8 cellular contexts compared by ENCODE assay signal in the genomic region with DNA sequence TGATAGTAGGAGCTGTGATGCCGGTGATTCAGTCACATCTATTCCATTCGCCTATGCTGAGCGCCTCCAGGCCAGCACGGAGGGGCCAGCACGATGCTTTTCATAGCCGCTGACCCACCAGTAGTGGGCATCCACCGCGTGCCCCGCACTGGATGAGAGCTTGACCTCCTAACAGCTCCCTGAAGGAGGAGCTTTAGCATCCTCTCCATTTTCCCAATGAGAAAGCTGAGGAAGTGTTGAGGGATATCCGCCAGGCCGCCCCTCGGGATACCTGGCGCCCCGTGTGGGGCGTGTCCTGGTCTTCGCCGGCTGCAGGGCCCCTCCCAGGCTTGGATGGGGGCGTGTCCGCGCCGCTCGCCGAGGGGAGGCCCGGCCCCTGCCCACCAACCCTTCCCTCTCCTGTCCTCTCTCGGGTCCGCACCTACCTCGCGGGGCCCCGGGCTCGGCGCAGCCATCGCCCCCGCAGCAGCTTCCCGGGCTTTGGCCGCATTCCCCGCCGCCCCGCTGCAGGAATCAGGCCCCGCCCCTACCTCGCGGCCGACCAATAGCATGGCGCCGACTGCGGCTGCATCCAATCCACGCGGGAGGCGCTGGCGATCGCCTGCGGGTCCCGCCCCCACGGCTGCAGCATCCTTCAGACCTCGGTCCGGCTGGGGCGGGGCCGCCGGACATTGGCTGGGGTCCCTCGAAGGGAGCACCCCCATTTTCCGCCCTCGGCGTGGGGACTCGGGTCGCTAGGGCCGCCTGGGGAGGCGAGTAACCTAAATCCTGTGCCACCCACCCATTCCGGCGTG. TPM values are rescaled to one million over a fixed set of nuclear protein-coding genes. Genes with fewer than 3 reads are reported as not detected.
DNase-seq lines count a peak whose midpoint lies in the region; ATAC-seq, FAIRE-seq and TF ChIP-seq lines count a peak whose summit lies in the region.

A gene with protein sequence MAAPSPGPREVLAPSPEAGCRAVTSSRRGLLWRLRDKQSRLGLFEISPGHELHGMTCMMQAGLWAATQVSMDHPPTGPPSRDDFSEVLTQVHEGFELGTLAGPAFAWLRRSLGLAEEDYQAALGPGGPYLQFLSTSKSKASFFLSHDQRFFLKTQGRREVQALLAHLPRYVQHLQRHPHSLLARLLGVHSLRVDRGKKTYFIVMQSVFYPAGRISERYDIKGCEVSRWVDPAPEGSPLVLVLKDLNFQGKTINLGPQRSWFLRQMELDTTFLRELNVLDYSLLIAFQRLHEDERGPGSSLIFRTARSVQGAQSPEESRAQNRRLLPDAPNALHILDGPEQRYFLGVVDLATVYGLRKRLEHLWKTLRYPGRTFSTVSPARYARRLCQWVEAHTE (minus strand): TSS at position 480 of the 794 bp plus-strand sequence. CDS start 25 bp downstream, at position 455.

- WGBS in A549 (ENCODE audit: missing lambda C conversion rate) = 3% methylated on average over 26 of the region's 68 CpGs

- ATAC-seq in A549 (peak; percentile 72 to 86), GM18499 (IDR thresholded peaks at IDR 0.05; ENCODE audit: insufficient read depth, unreplicated experiment) (peak; percentile 43), HG02884 (IDR thresholded peaks at IDR 0.05; ENCODE audit: unreplicated experiment) (peak; percentile 64)

- CTCF ChIA-PET in A549 (lab: Yijun Ruan, JAX) = interaction anchor here (0.6 to 35.7 kb wide), 8 partner anchors 9 to 195 kb away, joined by 3 to 827 read pairs (median 10); a partner anchor contains a TSS

- POLR2A ChIA-PET in A549 (lab: Yijun Ruan, JAX) = interaction anchor here (0.8 kb wide), 1 partner anchor 11 kb away, joined by 3 read pairs; no protein-coding TSS in a partner anchor

- H3K4me3 ChIP-seq in A549 = peak within 1 kb of the TSS; percentile 54

- FAIRE-seq in A549 (lab: Jason Lieb, UNC) = no peak

- H3K9me3 ChIP-seq in A549 = no peaks in the 10 kb centered on the region

- H3K4me2 ChIP-seq in A549 = peak within 1 kb of the TSS; percentile 98

- peak; percentile 13; the same call in 1 of the 2 replicates for TF ChIP-seq POLR2A in A549 (IDR thresholded peaks at IDR 0.05; ENCODE audit: low read length)

- no peak for TF ChIP-seq EP300 in A549 (IDR thresholded peaks at IDR 0.05)

- peaks cover 46% of the 10 kb centered on the region for H3K4me1 ChIP-seq in A549

- no peak for TF ChIP-seq RAD21 in A549 (conservative IDR thresholded peaks at IDR 0.05 in 1 of 2, IDR thresholded peaks at IDR 0.05 in 1 of 2)

- peak; percentile 89 to 95 for DNase-seq in A549 (ENCODE audit: low read depth in 1 of 2, low spot score in 1 of 2)
- DNase-seq in NCI-H2196 (lab: John Stamatoyannopoulos, UW; ENCODE audit: unreplicated experiment) = peak; percentile 92
- peak; percentile 45 for DNase-seq in activated CD4-positive, alpha-beta T cell treated with anti-CD3 and anti-CD28 coated beads for 1 hour
- peak; percentile 69 for DNase-seq in kidney glomerular epithelial cell (lab: John Stamatoyannopoulos, UW)
- DNase-seq in stimulated activated CD4-positive, alpha-beta T cell treated with anti-CD3 and anti-CD28 coated beads, Interleukin-15, amount 100 ng/mL, for 1 hour (ENCODE audit: low read depth in 1 of 2, low spot score in 1 of 2) = peak; percentile 56 to 63

- TF ChIP-seq CTCF in A549 (IDR thresholded peaks at IDR 0.05) = peak; percentile 10; the same call in 1 of the 3 replicates

- H3K27ac ChIP-seq in A549 (peak within 1 kb of the TSS; percentile 83 to 84), cingulate gyrus (ENCODE audit: low read depth, low read length) (peak within 1 kb of the TSS; percentile 29)

TF ChIP-seq in A549, 52 proteins besides CTCF, POLR2A, EP300 and RAD21 (continues in another document):
- TF ChIP-seq NFE2L2 (conservative IDR thresholded peaks at IDR 0.05; ENCODE audit: low read length) (no peak), KDM1A (IDR thresholded peaks at IDR 0.05; ENCODE audit: low read depth) (no peak), TP53 (CRISPR knock-in tag; IDR thresholded peaks at IDR 0.05) (peak; percentile 9; the same call in 1 of the 2 replicates), NR3C1 (IDR thresholded peaks at IDR 0.05) (no peak), CHD4 (IDR thresholded peaks at IDR 0.05; ENCODE audit: borderline replicate concordance) (no peak), JUN (IDR thresholded peaks at IDR 0.05) (peak in 1 of 2 experiments; percentile 62; a peak in 1 of 5 replicates), RCOR1 (IDR thresholded peaks at IDR 0.05; ENCODE audit: low read depth, low read length) (no peak), FOXS1 (CRISPR knock-in tag; IDR thresholded peaks at IDR 0.05) (no peak), ZFP36 (IDR thresholded peaks at IDR 0.05; ENCODE audit: borderline replicate concordance, partially characterized antibody) (no peak), CBX8 (IDR thresholded peaks at IDR 0.05) (no peak), HOXB5 (CRISPR knock-in tag; IDR thresholded peaks at IDR 0.05) (no peak), MAFK (IDR thresholded peaks at IDR 0.05; ENCODE audit: partially characterized antibody) (no peak), CBX2 (IDR thresholded peaks at IDR 0.05; ENCODE audit: borderline replicate concordance, low read depth) (no peak), ZSCAN20 (CRISPR knock-in tag; IDR thresholded peaks at IDR 0.05) (no peak)
- TF ChIP-seq, protein P1, sequence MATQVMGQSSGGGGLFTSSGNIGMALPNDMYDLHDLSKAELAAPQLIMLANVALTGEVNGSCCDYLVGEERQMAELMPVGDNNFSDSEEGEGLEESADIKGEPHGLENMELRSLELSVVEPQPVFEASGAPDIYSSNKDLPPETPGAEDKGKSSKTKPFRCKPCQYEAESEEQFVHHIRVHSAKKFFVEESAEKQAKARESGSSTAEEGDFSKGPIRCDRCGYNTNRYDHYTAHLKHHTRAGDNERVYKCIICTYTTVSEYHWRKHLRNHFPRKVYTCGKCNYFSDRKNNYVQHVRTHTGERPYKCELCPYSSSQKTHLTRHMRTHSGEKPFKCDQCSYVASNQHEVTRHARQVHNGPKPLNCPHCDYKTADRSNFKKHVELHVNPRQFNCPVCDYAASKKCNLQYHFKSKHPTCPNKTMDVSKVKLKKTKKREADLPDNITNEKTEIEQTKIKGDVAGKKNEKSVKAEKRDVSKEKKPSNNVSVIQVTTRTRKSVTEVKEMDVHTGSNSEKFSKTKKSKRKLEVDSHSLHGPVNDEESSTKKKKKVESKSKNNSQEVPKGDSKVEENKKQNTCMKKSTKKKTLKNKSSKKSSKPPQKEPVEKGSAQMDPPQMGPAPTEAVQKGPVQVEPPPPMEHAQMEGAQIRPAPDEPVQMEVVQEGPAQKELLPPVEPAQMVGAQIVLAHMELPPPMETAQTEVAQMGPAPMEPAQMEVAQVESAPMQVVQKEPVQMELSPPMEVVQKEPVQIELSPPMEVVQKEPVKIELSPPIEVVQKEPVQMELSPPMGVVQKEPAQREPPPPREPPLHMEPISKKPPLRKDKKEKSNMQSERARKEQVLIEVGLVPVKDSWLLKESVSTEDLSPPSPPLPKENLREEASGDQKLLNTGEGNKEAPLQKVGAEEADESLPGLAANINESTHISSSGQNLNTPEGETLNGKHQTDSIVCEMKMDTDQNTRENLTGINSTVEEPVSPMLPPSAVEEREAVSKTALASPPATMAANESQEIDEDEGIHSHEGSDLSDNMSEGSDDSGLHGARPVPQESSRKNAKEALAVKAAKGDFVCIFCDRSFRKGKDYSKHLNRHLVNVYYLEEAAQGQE (IDR thresholded peaks at IDR 0.05) = no peak; the same call in 1 of the 2 replicates
- TF ChIP-seq, protein P2, sequence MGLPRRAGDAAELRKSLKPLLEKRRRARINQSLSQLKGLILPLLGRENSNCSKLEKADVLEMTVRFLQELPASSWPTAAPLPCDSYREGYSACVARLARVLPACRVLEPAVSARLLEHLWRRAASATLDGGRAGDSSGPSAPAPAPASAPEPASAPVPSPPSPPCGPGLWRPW (IDR thresholded peaks at IDR 0.05) = no peak
- TF ChIP-seq, protein P3, sequence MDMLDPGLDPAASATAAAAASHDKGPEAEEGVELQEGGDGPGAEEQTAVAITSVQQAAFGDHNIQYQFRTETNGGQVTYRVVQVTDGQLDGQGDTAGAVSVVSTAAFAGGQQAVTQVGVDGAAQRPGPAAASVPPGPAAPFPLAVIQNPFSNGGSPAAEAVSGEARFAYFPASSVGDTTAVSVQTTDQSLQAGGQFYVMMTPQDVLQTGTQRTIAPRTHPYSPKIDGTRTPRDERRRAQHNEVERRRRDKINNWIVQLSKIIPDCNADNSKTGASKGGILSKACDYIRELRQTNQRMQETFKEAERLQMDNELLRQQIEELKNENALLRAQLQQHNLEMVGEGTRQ (IDR thresholded peaks at IDR 0.05) = no peak
- TF ChIP-seq, protein P4, sequence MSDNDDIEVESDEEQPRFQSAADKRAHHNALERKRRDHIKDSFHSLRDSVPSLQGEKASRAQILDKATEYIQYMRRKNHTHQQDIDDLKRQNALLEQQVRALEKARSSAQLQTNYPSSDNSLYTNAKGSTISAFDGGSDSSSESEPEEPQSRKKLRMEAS (IDR thresholded peaks at IDR 0.05) = peak; percentile 73; the same call in 1 of the 2 replicates
- TF ChIP-seq, protein P5, sequence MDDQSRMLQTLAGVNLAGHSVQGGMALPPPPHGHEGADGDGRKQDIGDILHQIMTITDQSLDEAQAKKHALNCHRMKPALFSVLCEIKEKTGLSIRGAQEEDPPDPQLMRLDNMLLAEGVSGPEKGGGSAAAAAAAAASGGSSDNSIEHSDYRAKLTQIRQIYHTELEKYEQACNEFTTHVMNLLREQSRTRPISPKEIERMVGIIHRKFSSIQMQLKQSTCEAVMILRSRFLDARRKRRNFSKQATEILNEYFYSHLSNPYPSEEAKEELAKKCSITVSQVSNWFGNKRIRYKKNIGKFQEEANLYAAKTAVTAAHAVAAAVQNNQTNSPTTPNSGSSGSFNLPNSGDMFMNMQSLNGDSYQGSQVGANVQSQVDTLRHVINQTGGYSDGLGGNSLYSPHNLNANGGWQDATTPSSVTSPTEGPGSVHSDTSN (IDR thresholded peaks at IDR 0.05) = peak; percentile 79; the same call in 1 of the 2 replicates
- TF ChIP-seq, protein P6, sequence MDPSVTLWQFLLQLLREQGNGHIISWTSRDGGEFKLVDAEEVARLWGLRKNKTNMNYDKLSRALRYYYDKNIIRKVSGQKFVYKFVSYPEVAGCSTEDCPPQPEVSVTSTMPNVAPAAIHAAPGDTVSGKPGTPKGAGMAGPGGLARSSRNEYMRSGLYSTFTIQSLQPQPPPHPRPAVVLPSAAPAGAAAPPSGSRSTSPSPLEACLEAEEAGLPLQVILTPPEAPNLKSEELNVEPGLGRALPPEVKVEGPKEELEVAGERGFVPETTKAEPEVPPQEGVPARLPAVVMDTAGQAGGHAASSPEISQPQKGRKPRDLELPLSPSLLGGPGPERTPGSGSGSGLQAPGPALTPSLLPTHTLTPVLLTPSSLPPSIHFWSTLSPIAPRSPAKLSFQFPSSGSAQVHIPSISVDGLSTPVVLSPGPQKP (IDR thresholded peaks at IDR 0.05; ENCODE audit: low read depth, low read length) = no peak

RNA-seq across cellular contexts. Expression of the gene that starts here (rescaled TPM):
- polyA plus RNA-seq in A549 (2011; rRNA removed) = 1.8 and 2.4 TPM in 2 replicates
- 1.4 and 2.2 TPM in 2 replicates for polyA plus RNA-seq in A549 (2012; cell fraction: cytosol; rRNA removed)
- polyA plus RNA-seq in A549 (2012; cell fraction: nucleus; rRNA removed) = 19.9 and 20.7 TPM in 2 replicates
- 2.0 to 3.7 TPM (median 2.5 TPM) in 3 replicates for polyA plus RNA-seq in A549 (2017; fragmentation: RNase III; extraction: RNeasy Plus Mini Kit Qiagen cat#74134 plus additional on column Dnase treatment)
- polyA minus RNA-seq in A549 (2011; rRNA and poly(A)+ RNA removed) = 0.70 and 2.0 TPM in 2 replicates

Comparison
In these comparisons a context has a peak if more than half of its experiments do, and no peak if none do; other contexts are left out.
1. Peak in every context shown above with its lines: DNase-seq, ATAC-seq, H3K4me3 ChIP-seq and H3K27ac ChIP-seq.